9 cellular contexts compared by ENCODE assay signal in genomic region chr1:205658943-205659581, GRCh38. TPM values are rescaled to one million over a fixed set of nuclear protein-coding genes. Genes with fewer than 3 reads are reported as not detected.
A peak's percentile ranks its signal among the peaks of the same experiment; 100 is the strongest.
DNase-seq lines count a peak whose midpoint lies in the region; ATAC-seq, FAIRE-seq and TF ChIP-seq lines count a peak whose summit lies in the region.
"Had no signal": no experiment of that assay in that cellular context is flagged by ENCODE, and none has a peak within 500 bp of the region (broad histone marks: within the 10 kb centered on the region; RNA-seq: fewer than 3 reads in every experiment).

No MANE protein-coding gene starts in this region.

- no peak overlapping the region for H3K4me3 ChIP-seq in CD4-positive, CD25-positive, alpha-beta regulatory T cell (ENCODE audit: low read depth, low read length)
- H3K4me3 ChIP-seq in IMR-90 (ENCODE audit: insufficient read depth, low read depth, low read length) (no peak overlapping the region), gastroesophageal sphincter (no peak overlapping the region), pancreas (no peak overlapping the region)
- H3K4me3 ChIP-seq: SK-N-MC had no signal

- no peak overlapping the region for H3K56ac ChIP-seq in IMR-90 (ENCODE audit: extremely low read depth, insufficient read depth, low read length)

- no peak overlapping the region for H2BK15ac ChIP-seq in IMR-90 (ENCODE audit: low read depth, low read length)

- in situ Hi-C loops in IMR-90 (cut with MboI; ENCODE audit: low sequenced_read_pairs): loop anchor here (5.0 to 25.0 kb wide), 5 partner anchors 67 to 453 kb away; partner anchors contain the start of gene AVPR1B

- H3K9ac ChIP-seq in IMR-90 (ENCODE audit: low read depth, low read length): no peak overlapping the region

- H4K20me1 ChIP-seq in IMR-90 (ENCODE audit: insufficient read depth, low read length): no peaks in the 10 kb centered on the region; the same call in 1 of the 2 replicates

- no peak overlapping the region for H3K14ac ChIP-seq in IMR-90 (replicated peaks; ENCODE audit: low read depth, low read length)

- no peaks in the 10 kb centered on the region for H3K27me3 ChIP-seq in CD4-positive, CD25-positive, alpha-beta regulatory T cell (ENCODE audit: control insufficient read depth, insufficient read depth, low read length)
- H3K27me3 ChIP-seq in IMR-90 (ENCODE audit: control insufficient read depth, insufficient read depth, low read length) (no peaks in the 10 kb centered on the region), gastroesophageal sphincter (peaks cover 7% of the 10 kb centered on the region), pancreas (no peaks in the 10 kb centered on the region)

- TF ChIP-seq RAD21 in IMR-90 (IDR thresholded peaks at IDR 0.05; ENCODE audit: low read length): peak; percentile 89

- peaks cover 26% of the 10 kb centered on the region for H3K27me3 Mint-ChIP-seq in CD4-positive, CD25-positive, alpha-beta regulatory T cell
- H3K27me3 Mint-ChIP-seq in type B pancreatic cell: no peaks in the 10 kb centered on the region

- no peaks in the 10 kb centered on the region for H3K36me3 ChIP-seq in CD4-positive, CD25-positive, alpha-beta regulatory T cell (ENCODE audit: control insufficient read depth, insufficient read depth, low read length)
- H3K36me3 ChIP-seq in IMR-90 (ENCODE audit: control insufficient read depth, insufficient read depth, low read length) (no peaks in the 10 kb centered on the region), gastroesophageal sphincter (no peaks in the 10 kb centered on the region), pancreas (no peaks in the 10 kb centered on the region)

- POLR2A ChIA-PET in IMR-90 (lab: Charles Lee; ENCODE audit: unreplicated experiment): no interaction called here
- POLR2A ChIA-PET in RWPE1 (lab: Yijun Ruan, JAX; ENCODE audit: low non-redundant PET): interaction anchor here (1.4 to 2.1 kb wide), 2 partner anchors 50 to 67 kb away, joined by 4 to 29 read pairs; no protein-coding TSS in a partner anchor

- H3K79me1 ChIP-seq in IMR-90 (ENCODE audit: low read depth in 1 of 2, low read length in 2 of 2): peaks cover 0 to 3% of the 10 kb centered on the region in 2 experiments; a peak in 1 of 4 replicates

- peak overlapping the region; percentile 55 for H2AFZ ChIP-seq in IMR-90 (replicated peaks; ENCODE audit: low read length, poor library complexity)

- peaks cover 0 to 10% (median 3%) of the 10 kb centered on the region in 4 donors for H3K4me1 Mint-ChIP-seq in CD4-positive, CD25-positive, alpha-beta regulatory T cell
- peaks cover 17% of the 10 kb centered on the region for H3K4me1 Mint-ChIP-seq in type B pancreatic cell (ENCODE audit: unreplicated experiment)

- peak; percentile 91 for TF ChIP-seq CTCF in IMR-90 (conservative IDR thresholded peaks at IDR 0.05; ENCODE audit: low read depth, low read length)
- TF ChIP-seq CTCF in RWPE1 (conservative IDR thresholded peaks at IDR 0.05; ENCODE audit: low read depth): peak; percentile 88
- peak in 3 of 4 experiments; percentile 83 to 93 (median 85) for TF ChIP-seq CTCF in gastroesophageal sphincter (IDR thresholded peaks at IDR 0.05)
- peak; percentile 70 to 90 (median 80) for TF ChIP-seq CTCF in pancreas (IDR thresholded peaks at IDR 0.05)
- TF ChIP-seq CTCF in type B pancreatic cell (conservative IDR thresholded peaks at IDR 0.05): peak; percentile 92

- peak; percentile 83 to 85 for ATAC-seq in CD4-positive, CD25-positive, alpha-beta regulatory T cell (ENCODE audit: low read depth in 2 of 2)
- ATAC-seq in GM19463 (IDR thresholded peaks at IDR 0.05; ENCODE audit: unreplicated experiment) (peak; percentile 89), IMR-90 (ENCODE audit: low read depth) (peak; percentile 88), gastroesophageal sphincter (peak; percentile 78), pancreas (peak; percentile 80 to 95 (median 92))

- H3K9me1 ChIP-seq in IMR-90 (ENCODE audit: insufficient read depth, low read length): 0 out of 2 replicates have a peak, but pooled peaks cover 4% of the 10 kb centered on the region

- H4K91ac ChIP-seq in IMR-90 (ENCODE audit: insufficient read depth, low read depth, low read length): no peak overlapping the region

- no peak overlapping the region for H4K8ac ChIP-seq in IMR-90 (ENCODE audit: low read depth in 2 of 2, low read length in 2 of 2)

- FAIRE-seq in pancreas (lab: Jason Lieb, UNC): no peak

- H3K27ac ChIP-seq in CD4-positive, CD25-positive, alpha-beta regulatory T cell (ENCODE audit: insufficient read depth, low read length, poor library complexity, severe bottlenecking): no peak overlapping the region
- H3K27ac ChIP-seq in IMR-90 (ENCODE audit: insufficient read depth, low read length): no peak overlapping the region
- H3K27ac ChIP-seq in RWPE1: no peak overlapping the region
- H3K27ac ChIP-seq in gastroesophageal sphincter: no peak overlapping the region
- no peak overlapping the region for H3K27ac ChIP-seq in pancreas
- H3K27ac ChIP-seq: SK-N-MC had no signal

- peak; percentile 43 to 70 (median 67) for DNase-seq in CD4-positive, CD25-positive, alpha-beta regulatory T cell
- DNase-seq in IMR-90: peak; percentile 53
- DNase-seq in RWPE1 (ENCODE audit: low spot score): peak; percentile 91
- peak; percentile 61 for DNase-seq in activated gamma-delta T cell treated with anti-CD3 and anti-CD28 coated beads, Interleukin-2, amount 50 U/mL, for 16 hours (ENCODE audit: low read depth)
- peak; percentile 68 to 92 (median 86) for DNase-seq in pancreas
- no peak for DNase-seq in type B pancreatic cell (ENCODE audit: extremely low spot score, unreplicated experiment)

- H3K23ac ChIP-seq in IMR-90 (ENCODE audit: low read depth, low read length): no peak overlapping the region

- no peak overlapping the region for H3K4me3 Mint-ChIP-seq in CD4-positive, CD25-positive, alpha-beta regulatory T cell
- H3K4me3 Mint-ChIP-seq in type B pancreatic cell: no peak overlapping the region

- no peak overlapping the region for H2AK5ac ChIP-seq in IMR-90 (ENCODE audit: low read depth, low read length)

- H3K18ac ChIP-seq in IMR-90 (ENCODE audit: low read depth, low read length): no peak overlapping the region

- no peak overlapping the region for H2BK120ac ChIP-seq in IMR-90 (ENCODE audit: low read depth, low read length)

- no peak overlapping the region for H2BK5ac ChIP-seq in IMR-90 (ENCODE audit: low read depth, low read length, poor library complexity, severe bottlenecking)

- no peak overlapping the region for H2BK20ac ChIP-seq in IMR-90 (ENCODE audit: low read depth, low read length)

- no peak overlapping the region for H4K5ac ChIP-seq in IMR-90 (ENCODE audit: low read depth, low read length)

- no peak overlapping the region for H3K4me2 ChIP-seq in IMR-90 (ENCODE audit: low read depth, low read length)

- CTCF ChIA-PET in IMR-90 (lab: Yijun Ruan, JAX): interaction anchor here (0.5 to 9.3 kb wide), 23 partner anchors 9 to 340 kb away, joined by 3 to 156 read pairs (median 4); partner anchors contain the start of gene RAB29
- CTCF ChIA-PET in RWPE1 (lab: Yijun Ruan, JAX): interaction anchor here (0.5 to 12.4 kb wide), 49 partner anchors 10 to 1075 kb away, joined by 3 to 472 read pairs (median 6); partner anchors contain the start of genes ELK4 and SLC45A3

- H3K27ac Mint-ChIP-seq in CD4-positive, CD25-positive, alpha-beta regulatory T cell: peak overlapping the region in 1 of 3 donors; percentile 91
- no peak overlapping the region for H3K27ac Mint-ChIP-seq in type B pancreatic cell

- H2AK9ac ChIP-seq in IMR-90 (replicated peaks; ENCODE audit: low read depth, low read length, poor library complexity): peak overlapping the region; percentile 77

- WGBS in IMR-90 (ENCODE audit: extremely low coverage in 2 of 2, insufficient read length in 1 of 2), 2 experiments: 52% methylated on average over 11 of the region's 20 CpGs; no CpG with 5 or more reads in 1 of the 2 experiments
- WGBS in gastroesophageal sphincter (ENCODE audit: low coverage in 1 of 2), 2 donors: no CpG with 5 or more reads among the region's 20 CpGs
- 35 to 36% methylated on average over 20 of the region's 20 CpGs for WGBS in pancreas, 2 donors

- no peak for TF ChIP-seq EP300 in gastroesophageal sphincter (IDR thresholded peaks at IDR 0.05)

- BruUV-seq in IMR-90 (replicated peaks; lab: Mats Ljungman, UMichigan): no TSS peak

- peaks cover 0 to 2% (median 0%) of the 10 kb centered on the region in 7 donors for H3K9me3 Mint-ChIP-seq in CD4-positive, CD25-positive, alpha-beta regulatory T cell
- H3K9me3 Mint-ChIP-seq in type B pancreatic cell: no peaks in the 10 kb centered on the region

- intact Hi-C loops in IMR-90 (cut with micrococcal nuclease) (loop anchor here (1.0 to 10.0 kb wide), 5 partner anchors 52 to 446 kb away; partner anchors contain the start of gene KLHDC8A), pancreas (cut with DNase I) (loop anchor here in 2 of 3 donors (5.0 kb wide), 1 partner anchor 132 kb away; no protein-coding TSS in a partner anchor)

- no peak overlapping the region; the same call in 1 of the 2 replicates for H3K4ac ChIP-seq in IMR-90 (ENCODE audit: low read depth, low read length)

- TF ChIP-seq POLR2A in IMR-90 (IDR thresholded peaks at IDR 0.05; ENCODE audit: low read depth, low read length) (no peak), gastroesophageal sphincter (IDR thresholded peaks at IDR 0.05) (no peak)

- H3K4me1 ChIP-seq in CD4-positive, CD25-positive, alpha-beta regulatory T cell (ENCODE audit: control insufficient read depth, insufficient read depth, low read length, poor library complexity, severe bottlenecking): peaks cover 3% of the 10 kb centered on the region
- no peaks in the 10 kb centered on the region; the same call in 1 of the 2 replicates for H3K4me1 ChIP-seq in IMR-90 (ENCODE audit: control insufficient read depth, insufficient read depth, low read length)
- H3K4me1 ChIP-seq in gastroesophageal sphincter: peaks cover 0 to 9% (median 4%) of the 10 kb centered on the region in 3 donors
- H3K4me1 ChIP-seq in pancreas: no peaks in the 10 kb centered on the region

- dilution Hi-C loops in IMR-90 (cut with HindIII; ENCODE audit: low sequenced_read_pairs, unreplicated experiment): no loop called here

- H3K36me3 Mint-ChIP-seq in CD4-positive, CD25-positive, alpha-beta regulatory T cell: no peaks in the 10 kb centered on the region
- no peaks in the 10 kb centered on the region for H3K36me3 Mint-ChIP-seq in type B pancreatic cell

- no peaks in the 10 kb centered on the region for H3K9me3 ChIP-seq in CD4-positive, CD25-positive, alpha-beta regulatory T cell (ENCODE audit: control insufficient read depth in 2 of 2, low read length in 2 of 2)
- H3K9me3 ChIP-seq in IMR-90 (ENCODE audit: control insufficient read depth, insufficient read depth, low read length) (no peaks in the 10 kb centered on the region), gastroesophageal sphincter (no peaks in the 10 kb centered on the region), pancreas (no peaks in the 10 kb centered on the region)

RNA-seq across cellular contexts. Expression of gene SLC45A3, which starts 21.2 kb away (rescaled TPM):
- total RNA-seq in CD4-positive, CD25-positive, alpha-beta regulatory T cell: 0.74 TPM
- polyA plus RNA-seq in CD4-positive, CD25-positive, alpha-beta regulatory T cell: not detected
- total RNA-seq in IMR-90 (2012; rRNA removed) (1.1 and 1.4 TPM in 2 replicates), gastroesophageal sphincter (1 to 10 TPM in 3 of 4 donors, under 1 TPM in 1; 0.84 to 1.3 (median 1.1) TPM), pancreas (1 to 10 TPM in 3 of 6 donors, under 1 TPM in 3; 0.28 to 2.1 (median 0.90) TPM), type B pancreatic cell (ENCODE audit: low replicate concordance) (3.9 and 4.2 TPM in 2 replicates)
- polyA plus RNA-seq in IMR-90 (2012; rRNA removed) (2.5 and 3.0 TPM in 2 replicates), pancreas (1 to 10 TPM; 1.4 to 4.7 TPM)
- 1.1 and 2.4 TPM in 2 replicates for polyA plus RNA-seq in IMR-90 (2012; cell fraction: cytosol; rRNA removed)
- polyA plus RNA-seq in IMR-90 (2012; cell fraction: nucleus; rRNA removed; ENCODE audit: low replicate concordance): 2.9 and 5.4 TPM in 2 replicates

RNA-seq across cellular contexts. Expression of gene ELK4, which starts 27.3 kb away (rescaled TPM):
- 106 TPM for total RNA-seq in CD4-positive, CD25-positive, alpha-beta regulatory T cell
- polyA plus RNA-seq in CD4-positive, CD25-positive, alpha-beta regulatory T cell: 1 to 10 TPM; 3.5 to 4.7 (median 4.6) TPM
- total RNA-seq in IMR-90 (2012; rRNA removed): 11.3 and 15.6 TPM in 2 replicates
- polyA plus RNA-seq in IMR-90 (2012; rRNA removed): 3.3 and 4.6 TPM in 2 replicates
- polyA plus RNA-seq in IMR-90 (2012; cell fraction: cytosol; rRNA removed): 0.54 and 0.71 TPM in 2 replicates
- 1.1 and 8.4 TPM in 2 replicates for polyA plus RNA-seq in IMR-90 (2012; cell fraction: nucleus; rRNA removed; ENCODE audit: low replicate concordance)
- 10 to 100 TPM; 23.2 to 24.6 (median 23.6) TPM for total RNA-seq in gastroesophageal sphincter
- 10 to 100 TPM; 18.5 to 42.7 (median 26.6) TPM for total RNA-seq in pancreas
- 1 to 10 TPM; 5.7 to 7.2 TPM for polyA plus RNA-seq in pancreas
- 20.9 and 27.6 TPM in 2 replicates for total RNA-seq in type B pancreatic cell (ENCODE audit: low replicate concordance)
